ENCODE assay signal across 17 cellular contexts in genomic region chr13:92158335-92158734, GRCh38.
DNase-seq lines count a peak whose midpoint lies in the region; ATAC-seq and TF ChIP-seq lines count a peak whose summit lies in the region.
"Had no signal": no experiment of that assay in that cellular context is flagged by ENCODE, and none has a peak within 500 bp of the region (broad histone marks: within the 10 kb centered on the region; RNA-seq: fewer than 3 reads in every experiment).

No MANE protein-coding gene starts in this region.

- H3K27me3 ChIP-seq in PC-9 (ENCODE audit: insufficient read depth, low read depth) (no peaks in the 10 kb centered on the region), transverse colon (no peaks in the 10 kb centered on the region), hepatocyte (no peaks in the 10 kb centered on the region), aorta (ENCODE audit: control insufficient read depth in 1 of 2, insufficient read depth in 2 of 2, low read length in 1 of 2) (no peaks in the 10 kb centered on the region)
- H3K27me3 ChIP-seq: esophagus muscularis mucosa had no signal

- H3K4me1 Mint-ChIP-seq in glutamatergic neuron (ENCODE audit: low read depth, unreplicated experiment): no peaks in the 10 kb centered on the region
- H3K4me1 Mint-ChIP-seq: activated naive CD4-positive, alpha-beta T cell treated with anti-CD3 and anti-CD28 coated beads, Interleukin-2, amount 50 U/mL, for 24 hours had no signal

- H2AFZ ChIP-seq in PC-9 (no peak overlapping the region), hepatocyte (no peak overlapping the region)

- H3K79me2 ChIP-seq in PC-9 (ENCODE audit: low read depth) (no peaks in the 10 kb centered on the region), hepatocyte (no peaks in the 10 kb centered on the region)

- H3F3A ChIP-seq in PC-9 (ENCODE audit: insufficient read depth, low read depth): no peaks in the 10 kb centered on the region

- H3K36me3 Mint-ChIP-seq in glutamatergic neuron (ENCODE audit: unreplicated experiment): no peaks in the 10 kb centered on the region
- H3K36me3 Mint-ChIP-seq: activated naive CD4-positive, alpha-beta T cell treated with anti-CD3 and anti-CD28 coated beads, Interleukin-2, amount 50 U/mL, for 24 hours had no signal

- POLR2A ChIA-PET in PC-9 (lab: Charles Lee; ENCODE audit: unreplicated experiment): no interaction called here

- CTCF ChIA-PET in PC-9 (lab: Charles Lee): no interaction called here

- H3K9me3 ChIP-seq in PC-9 (ENCODE audit: insufficient read depth, low read depth): no peaks in the 10 kb centered on the region
- no peaks in the 10 kb centered on the region for H3K9me3 ChIP-seq in transverse colon
- no peaks in the 10 kb centered on the region for H3K9me3 ChIP-seq in hepatocyte (ENCODE audit: low read depth)
- H3K9me3 ChIP-seq in aorta (ENCODE audit: control insufficient read depth, low read length): no peaks in the 10 kb centered on the region
- H3K9me3 ChIP-seq: esophagus muscularis mucosa, HAP-1, prostate gland had no signal

- H3K4me2 ChIP-seq in PC-9 (0 out of 2 replicates have a peak overlapping the region, but pooled peaks have one; percentile 26), hepatocyte (no peak overlapping the region)

- H3K9me3 Mint-ChIP-seq in glutamatergic neuron (ENCODE audit: unreplicated experiment): peaks cover 2% of the 10 kb centered on the region
- H3K9me3 Mint-ChIP-seq: activated naive CD4-positive, alpha-beta T cell treated with anti-CD3 and anti-CD28 coated beads, Interleukin-2, amount 50 U/mL, for 24 hours had no signal

- no peak overlapping the region for H3K4me3 ChIP-seq in PC-9
- no peak overlapping the region for H3K4me3 ChIP-seq in cardiac fibroblast (replicated peaks in 1 of 2; ENCODE audit: low read depth in 2 of 2, low read length in 2 of 2)
- no peak overlapping the region for H3K4me3 ChIP-seq in transverse colon
- H3K4me3 ChIP-seq in hepatocyte: no peak overlapping the region
- no peak overlapping the region for H3K4me3 ChIP-seq in aorta (ENCODE audit: low read length in 2 of 2)
- H3K4me3 ChIP-seq: esophagus muscularis mucosa, HAP-1, prostate gland had no signal

- in situ Hi-C loops in transverse colon (cut with MboI; ENCODE audit: low pct_ligation_motif_present in 1 of 4, low pct_unique_long_range_greater_than_20kb in 1 of 4, low sequenced_read_pairs in 3 of 4): no loop called here

- H4K20me1 ChIP-seq in PC-9 (ENCODE audit: insufficient read depth) (no peaks in the 10 kb centered on the region), hepatocyte (ENCODE audit: insufficient read depth, poor library complexity, severe bottlenecking) (no peaks in the 10 kb centered on the region)

- DNase-seq in KG1 (lab: John Stamatoyannopoulos, UW) (peak; percentile 4), PC-9 (no peak), cardiac fibroblast (ENCODE audit: low read depth in 2 of 2) (peak; percentile 34 to 43), smooth muscle cell of the brain vasculature (ENCODE audit: low read depth, low spot score) (peak; percentile 3), transverse colon (no peak), hepatocyte (ENCODE audit: low spot score) (no peak), aorta (no peak), glutamatergic neuron (no peak)
- DNase-seq: activated CD4-positive, alpha-beta T cell treated with anti-CD3 and anti-CD28 coated beads for 48 hours; C1 segment of cervical spinal cord; DND-41; NCI-H187 treated with DMSO at 0.1 percent for 48 hours had no signal

- H3K9me2 ChIP-seq in PC-9 (ENCODE audit: insufficient read depth): no peaks in the 10 kb centered on the region
- no peaks in the 10 kb centered on the region for H3K9me2 ChIP-seq in hepatocyte (replicated peaks; ENCODE audit: insufficient read depth)

- 49 to 69% methylated on average over 3 of the region's 3 CpGs for WGBS in transverse colon (ENCODE audit: low coverage in 1 of 2), 2 donors
- WGBS in hepatocyte (ENCODE audit: low lambda C conversion rate, missing lambda C conversion rate): 74% methylated on average over 3 of the region's 3 CpGs
- WGBS in aorta, 2 donors: 54 to 65% methylated on average over 3 of the region's 3 CpGs

- H3K36me3 ChIP-seq in PC-9 (ENCODE audit: low read depth) (no peaks in the 10 kb centered on the region), transverse colon (no peaks in the 10 kb centered on the region), hepatocyte (replicated peaks; ENCODE audit: insufficient read depth, low read depth) (no peaks in the 10 kb centered on the region), aorta (ENCODE audit: control insufficient read depth in 1 of 2, insufficient read depth in 2 of 2, low read length in 1 of 2) (no peaks in the 10 kb centered on the region)
- H3K36me3 ChIP-seq: esophagus muscularis mucosa, HAP-1, prostate gland had no signal

- TF ChIP-seq CTCF in PC-9 (conservative IDR thresholded peaks at IDR 0.05): no peak
- no peak for TF ChIP-seq CTCF in cardiac fibroblast (IDR thresholded peaks at IDR 0.05; ENCODE audit: low read depth, low read length)
- no peak for TF ChIP-seq CTCF in transverse colon (IDR thresholded peaks at IDR 0.05)
- no peak for TF ChIP-seq CTCF in hepatocyte (IDR thresholded peaks at IDR 0.05; ENCODE audit: poor library complexity)
- TF ChIP-seq CTCF in glutamatergic neuron (IDR thresholded peaks at IDR 0.05; ENCODE audit: partially characterized antibody, unreplicated experiment): no peak

- no peak for TF ChIP-seq EP300 in transverse colon (IDR thresholded peaks at IDR 0.05; ENCODE audit: low read depth)

- H3K4me3 Mint-ChIP-seq in glutamatergic neuron (ENCODE audit: unreplicated experiment): no peak overlapping the region
- H3K4me3 Mint-ChIP-seq: activated naive CD4-positive, alpha-beta T cell treated with anti-CD3 and anti-CD28 coated beads, Interleukin-2, amount 50 U/mL, for 24 hours had no signal

- H3K4me1 ChIP-seq in PC-9 (replicated peaks; ENCODE audit: insufficient read depth) (no peaks in the 10 kb centered on the region), transverse colon (no peaks in the 10 kb centered on the region), hepatocyte (ENCODE audit: insufficient read depth) (no peaks in the 10 kb centered on the region), aorta (ENCODE audit: control insufficient read depth in 1 of 2, insufficient read depth in 2 of 2, low read length in 2 of 2) (no peaks in the 10 kb centered on the region)
- H3K4me1 ChIP-seq: esophagus muscularis mucosa, HAP-1, prostate gland had no signal

- H3K27ac ChIP-seq in PC-9: no peak overlapping the region
- no peak overlapping the region for H3K27ac ChIP-seq in transverse colon
- no peak overlapping the region for H3K27ac ChIP-seq in hepatocyte
- no peak overlapping the region for H3K27ac ChIP-seq in aorta (ENCODE audit: low read depth in 1 of 2, low read length in 2 of 2)
- H3K27ac ChIP-seq: esophagus muscularis mucosa, prostate gland had no signal

- intact Hi-C loops in PC-9 (cut with micrococcal nuclease; ENCODE audit: unreplicated experiment) (no loop called here), transverse colon (cut with DNase I; ENCODE audit: low total_unique reads) (no loop called here), aorta (cut with DNase I) (no loop called here)

- TF ChIP-seq POLR2A in transverse colon (IDR thresholded peaks at IDR 0.05): no peak

- no peaks in the 10 kb centered on the region for H3K27me3 Mint-ChIP-seq in glutamatergic neuron (ENCODE audit: unreplicated experiment)
- H3K27me3 Mint-ChIP-seq: activated naive CD4-positive, alpha-beta T cell treated with anti-CD3 and anti-CD28 coated beads, Interleukin-2, amount 50 U/mL, for 24 hours had no signal

- no TSS peak for BruUV-seq in PC-9 (replicated peaks; lab: Mats Ljungman, UMichigan)

- no peak for ATAC-seq in aorta (ENCODE audit: low FRiP score)
- ATAC-seq: Right ventricle myocardium inferior had no signal

- no peak overlapping the region for H3K27ac Mint-ChIP-seq in glutamatergic neuron (ENCODE audit: unreplicated experiment)
- H3K27ac Mint-ChIP-seq: activated naive CD4-positive, alpha-beta T cell treated with anti-CD3 and anti-CD28 coated beads, Interleukin-2, amount 50 U/mL, for 24 hours had no signal

Comparison
In these comparisons a context has a peak if more than half of its experiments do, and no peak if none do; other contexts are left out.
1. DNase-seq: peak in KG1 (single experiment), cardiac fibroblast (2 of 2) and smooth muscle cell of the brain vasculature (single experiment); none in PC-9 (0 of 2), transverse colon (single experiment), hepatocyte (single experiment), aorta (0 of 2) and glutamatergic neuron (single experiment).